Comparison of ENCODE assay signal across 13 cellular contexts in genomic region chr17:61128671-61129115, GRCh38.
A peak's percentile ranks its signal among the peaks of the same experiment; 100 is the strongest.
DNase-seq lines count a peak whose midpoint lies in the region; ATAC-seq and TF ChIP-seq lines count a peak whose summit lies in the region.
"Had no signal": no experiment of that assay in that cellular context is flagged by ENCODE, and none has a peak within 500 bp of the region (broad histone marks: within the 10 kb centered on the region; RNA-seq: fewer than 3 reads in every experiment).

No MANE protein-coding gene starts in this region.

- no peaks in the 10 kb centered on the region for H3K9me2 ChIP-seq in hepatocyte (replicated peaks; ENCODE audit: insufficient read depth)

- no peak for TF ChIP-seq EP300 in stomach (IDR thresholded peaks at IDR 0.05)

- DNase-seq in GM03348 (ENCODE audit: low spot score) (peak; percentile 43), ascending aorta (ENCODE audit: low spot score in 2 of 2) (no peak), hepatocyte (ENCODE audit: low spot score) (no peak), stomach (no peak), NCI-H187 treated with DMSO at 0.1 percent for 48 hours (lab: John Stamatoyannopoulos, UW) (no peak)
- no peak for DNase-seq in T-helper 2 cell treated with Interferon-gamma antibody and Interleukin-4, amounts not matched to agents 5 μg/mL and 100 μg/mL, for 36 hours (ENCODE audit: low spot score)
- DNase-seq: COR-L47; effector CD8-positive, alpha-beta T cell; NCI-H2107; stimulated activated CD4-positive, alpha-beta T cell treated with anti-CD3 and anti-CD28 coated beads, Interleukin-15, amount 100 ng/mL, for 24 hours; T-helper 17 cell had no signal

- ATAC-seq in HG03460 (IDR thresholded peaks at IDR 0.05; ENCODE audit: unreplicated experiment) = no peak
- ATAC-seq: GM12878, T-helper 17 cell had no signal

- no peak overlapping the region for H3K4me3 Mint-ChIP-seq in T-helper 2 cell treated with Interferon-gamma antibody and Interleukin-4, amounts not matched to agents 5 μg/mL and 100 μg/mL, for 36 hours
- H3K4me3 Mint-ChIP-seq: T-helper 17 cell had no signal

- no peaks in the 10 kb centered on the region for H3K27me3 Mint-ChIP-seq in T-helper 2 cell treated with Interferon-gamma antibody and Interleukin-4, amounts not matched to agents 5 μg/mL and 100 μg/mL, for 36 hours (ENCODE audit: low read depth)
- H3K27me3 Mint-ChIP-seq: T-helper 17 cell had no signal

- TF ChIP-seq CTCF in ascending aorta (IDR thresholded peaks at IDR 0.05) = no peak
- no peak for TF ChIP-seq CTCF in hepatocyte (IDR thresholded peaks at IDR 0.05; ENCODE audit: poor library complexity)
- TF ChIP-seq CTCF in stomach (IDR thresholded peaks at IDR 0.05) = no peak

- no peaks in the 10 kb centered on the region for H3K36me3 ChIP-seq in ascending aorta
- H3K36me3 ChIP-seq in hepatocyte (replicated peaks; ENCODE audit: insufficient read depth, low read depth) = no peaks in the 10 kb centered on the region
- no peaks in the 10 kb centered on the region for H3K36me3 ChIP-seq in stomach

- no peak overlapping the region for H3K27ac Mint-ChIP-seq in T-helper 2 cell treated with Interferon-gamma antibody and Interleukin-4, amounts not matched to agents 5 μg/mL and 100 μg/mL, for 36 hours
- H3K27ac Mint-ChIP-seq: T-helper 17 cell had no signal

- H3K4me2 ChIP-seq in hepatocyte = peak overlapping the region; percentile 30

- H3K4me3 ChIP-seq in ascending aorta (no peak overlapping the region), hepatocyte (no peak overlapping the region), stomach (no peak overlapping the region)
- H3K4me3 ChIP-seq: GM12878 had no signal

- no peaks in the 10 kb centered on the region for H3K27me3 ChIP-seq in ascending aorta
- H3K27me3 ChIP-seq in hepatocyte = no peaks in the 10 kb centered on the region
- no peaks in the 10 kb centered on the region for H3K27me3 ChIP-seq in stomach

- H3K4me1 ChIP-seq in ascending aorta (peaks cover 0 to 11% of the 10 kb centered on the region in 2 donors), hepatocyte (ENCODE audit: insufficient read depth) (peaks cover 13% of the 10 kb centered on the region), stomach (no peaks in the 10 kb centered on the region)

- no peaks in the 10 kb centered on the region for H3K9me3 ChIP-seq in ascending aorta
- H3K9me3 ChIP-seq in hepatocyte (ENCODE audit: low read depth) = no peaks in the 10 kb centered on the region
- H3K9me3 ChIP-seq in stomach = no peaks in the 10 kb centered on the region

- H3K36me3 Mint-ChIP-seq in T-helper 2 cell treated with Interferon-gamma antibody and Interleukin-4, amounts not matched to agents 5 μg/mL and 100 μg/mL, for 36 hours (ENCODE audit: low read depth) = no peaks in the 10 kb centered on the region

- no peak overlapping the region for H2AFZ ChIP-seq in hepatocyte

- WGBS in hepatocyte (ENCODE audit: low lambda C conversion rate, missing lambda C conversion rate) = 62% methylated on average over 8 of the region's 8 CpGs
- 49 to 72% (median 62%) methylated on average over 8 of the region's 8 CpGs for WGBS in stomach, 5 donors

- H3K4me1 Mint-ChIP-seq in T-helper 2 cell treated with Interferon-gamma antibody and Interleukin-4, amounts not matched to agents 5 μg/mL and 100 μg/mL, for 36 hours (ENCODE audit: low read depth) = peaks cover 10% of the 10 kb centered on the region

- H4K20me1 ChIP-seq in hepatocyte (ENCODE audit: insufficient read depth, poor library complexity, severe bottlenecking) = no peaks in the 10 kb centered on the region

- H3K27ac ChIP-seq in ascending aorta (peak overlapping the region; percentile 44 to 71), hepatocyte (peak overlapping the region; percentile 55), stomach (peak overlapping the region in 4 of 5 donors; percentile 19 to 70 (median 44))

- no peaks in the 10 kb centered on the region for H3K79me2 ChIP-seq in hepatocyte

- no peaks in the 10 kb centered on the region for H3K9me3 Mint-ChIP-seq in T-helper 2 cell treated with Interferon-gamma antibody and Interleukin-4, amounts not matched to agents 5 μg/mL and 100 μg/mL, for 36 hours

- no peak for TF ChIP-seq POLR2A in stomach (IDR thresholded peaks at IDR 0.05)

- intact Hi-C loops in ascending aorta (cut with DNase I) (loop anchor here (5.0 kb wide), 1 partner anchor 264 kb away; no protein-coding TSS in a partner anchor), stomach (cut with DNase I; ENCODE audit: low total_unique reads) (no loop called here)
